25 cellular contexts compared by ENCODE assay signal in the genomic region with DNA sequence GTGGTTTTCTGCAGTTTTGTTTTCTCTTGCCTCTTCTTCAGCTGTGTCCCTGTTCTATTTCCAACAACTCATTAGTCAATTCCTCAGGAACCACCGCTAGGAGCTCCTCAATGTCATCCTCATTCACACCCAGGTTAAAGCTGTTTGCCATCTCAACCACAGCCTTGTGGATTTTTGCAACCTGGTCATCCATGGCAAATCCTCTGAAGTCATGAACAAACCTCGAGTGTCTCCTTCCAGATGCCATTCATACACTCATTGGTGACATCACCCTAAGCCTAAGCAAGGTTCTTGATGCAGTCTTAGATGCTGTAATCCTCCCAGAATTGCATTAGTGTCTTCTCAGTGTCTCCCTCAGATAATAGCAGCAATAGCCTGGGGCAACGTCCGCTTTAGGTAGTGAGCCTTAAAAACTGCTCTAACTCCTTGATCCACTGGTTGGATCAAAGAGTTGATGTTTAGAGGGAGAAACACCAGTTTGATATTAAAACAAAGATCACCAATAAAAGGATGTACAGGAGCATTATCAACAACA.
"Had no signal": no experiment of that assay in that cellular context is flagged by ENCODE, and none has a peak within 500 bp of the region (broad histone marks: within the 10 kb centered on the region; RNA-seq: fewer than 3 reads in every experiment).

No MANE protein-coding gene starts in this region.

- DNase-seq: activated CD4-positive, alpha-beta memory T cell treated with anti-CD3 and anti-CD28 coated beads, Interleukin-2, amount 10 ng/mL, durations not matched to agents 7 days and 5 days; activated CD4-positive, alpha-beta T cell treated with anti-CD3 and anti-CD28 coated beads for 36 hours; activated CD4-positive, alpha-beta T cell treated with anti-CD3 and anti-CD28 coated beads, Interleukin-2, amount 50 U/mL, for 1 hour; activated gamma-delta T cell; activated naive CD4-positive, alpha-beta T cell treated with anti-CD3 and anti-CD28 coated beads for 36 hours; activated T-cell treated with anti-CD3 and anti-CD28 coated beads for 4 hours; activated T-cell treated with anti-CD3 and anti-CD28 coated beads, Interleukin-2, amount 50 U/mL, for 48 hours; amygdala; brain microvascular endothelial cell; Karpas-422; NCI-H1092; NCI-H1417; NCI-H1930; NCI-H2171; NCI-H2227 treated with DMSO at 0.1 percent for 48 hours; NCI-H446 treated with DMSO at 0.1 percent for 48 hours; NCI-H526; NCI-H774; NK-92 treated with Interleukin-12 subunit alpha and Interleukin-12 subunit beta, amount 100 ng/mL, for 24 hours; SHP77 treated with DMSO at 0.1 percent for 48 hours; T-helper 17 cell; T-helper 9 cell had no signal

- H3K27me3 ChIP-seq: brain microvascular endothelial cell had no signal

- H3K4me3 ChIP-seq: K562 had no signal

- ATAC-seq: activated CD4-positive, alpha-beta T cell treated with anti-CD3 and anti-CD28 coated beads for 36 hours; activated T-helper 17 cell treated with anti-CD3 and anti-CD28 coated beads, Interleukin-2, amount 50 U/mL, for 72 hours; K562; T-helper 17 cell had no signal

- H3K27ac ChIP-seq: brain microvascular endothelial cell, VCaP had no signal

- H3K36me3 ChIP-seq: brain microvascular endothelial cell had no signal
